13 cellular contexts compared by ENCODE assay signal in the genomic region with DNA sequence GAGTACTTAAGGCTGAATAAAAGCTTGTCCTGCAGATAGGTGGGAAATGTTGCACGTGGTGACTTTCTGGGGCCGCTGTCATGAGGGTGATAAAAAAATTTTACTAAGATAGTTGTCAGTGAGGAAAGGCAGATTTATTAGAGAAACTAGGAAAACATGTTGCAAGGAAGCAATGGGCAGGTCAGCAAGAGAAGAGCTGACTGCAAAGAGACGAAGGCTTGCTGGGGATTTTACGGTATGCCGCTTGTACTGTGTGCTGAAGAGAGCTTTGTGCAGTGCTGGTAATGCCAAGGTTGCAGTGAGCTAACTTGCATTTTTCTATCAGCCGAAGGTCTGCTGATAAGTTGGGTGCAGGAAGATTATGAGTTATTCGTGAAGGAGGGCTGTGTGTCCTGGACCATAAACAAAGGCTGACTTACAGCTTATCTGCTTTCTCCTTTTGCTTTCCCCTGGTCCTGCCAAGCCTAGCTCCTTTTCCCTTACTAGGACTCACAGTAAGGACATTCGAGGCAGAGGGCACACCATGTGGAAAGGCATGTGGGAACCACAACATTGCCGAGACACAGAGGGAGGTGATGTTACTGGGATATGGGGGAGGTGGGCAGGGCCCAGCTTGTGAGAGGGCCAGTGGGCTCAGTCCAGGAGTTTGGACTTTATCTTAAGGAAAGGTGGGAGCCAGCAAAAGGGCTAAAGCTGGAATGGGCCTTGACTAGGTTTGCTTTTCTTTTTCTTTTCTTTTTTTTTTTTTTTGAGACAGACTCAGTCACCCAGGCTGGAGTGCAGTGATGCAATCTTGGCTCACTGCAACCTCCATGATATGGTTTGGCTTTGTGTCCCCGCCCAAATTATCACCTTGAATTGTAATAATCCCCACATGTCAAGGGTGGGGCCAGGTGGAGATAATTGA.
"Had no signal": no experiment of that assay in that cellular context is flagged by ENCODE, and none has a peak within 500 bp of the region (broad histone marks: within the 10 kb centered on the region; RNA-seq: fewer than 3 reads in every experiment).

No MANE protein-coding gene starts in this region.

- H3K4me3 ChIP-seq: gastroesophageal sphincter, heart right ventricle, tibial artery had no signal

- H3K27me3 ChIP-seq: gastroesophageal sphincter, heart right ventricle, tibial artery had no signal

- H3K4me1 ChIP-seq: gastroesophageal sphincter, heart right ventricle, tibial artery had no signal

- H3K27ac ChIP-seq: gastroesophageal sphincter, heart right ventricle, tibial artery had no signal

- H3K9me3 Mint-ChIP-seq: activated naive CD4-positive, alpha-beta T cell treated with anti-CD3 and anti-CD28 coated beads for 36 hours; stimulated activated effector memory CD8-positive, alpha-beta T cell treated with anti-CD3 and anti-CD28 coated beads, Interleukin-12 subunit alpha, Interleukin-12 subunit beta, amount 100 ng/mL, for 72 hours had no signal

- DNase-seq: activated CD4-positive, alpha-beta T cell treated with anti-CD3 and anti-CD28 coated beads, Interleukin-2, amount 50 U/mL, for 4 hours; activated naive CD4-positive, alpha-beta T cell treated with anti-CD3 and anti-CD28 coated beads for 36 hours; activated T-cell treated with anti-CD3 and anti-CD28 coated beads, Interleukin-2, amount 50 U/mL, for 1 hour; dermis blood vessel endothelial cell; heart right ventricle; islet precursor cell; midbrain; naive B cell; tibial artery had no signal

- H3K36me3 Mint-ChIP-seq: naive B cell; stimulated activated effector memory CD8-positive, alpha-beta T cell treated with anti-CD3 and anti-CD28 coated beads, Interleukin-12 subunit alpha, Interleukin-12 subunit beta, amount 100 ng/mL, for 72 hours had no signal

- FAIRE-seq: urothelium cell line had no signal

- H3K4me3 Mint-ChIP-seq: activated naive CD4-positive, alpha-beta T cell treated with anti-CD3 and anti-CD28 coated beads for 36 hours; naive B cell; stimulated activated effector memory CD8-positive, alpha-beta T cell treated with anti-CD3 and anti-CD28 coated beads, Interleukin-12 subunit alpha, Interleukin-12 subunit beta, amount 100 ng/mL, for 72 hours had no signal

- H3K27ac Mint-ChIP-seq: activated naive CD4-positive, alpha-beta T cell treated with anti-CD3 and anti-CD28 coated beads for 36 hours; activated T-helper 2 cell treated with anti-CD3 and anti-CD28 coated beads, Interferon-gamma antibody, Interleukin-2, Interleukin-4, amounts not matched to agents 10 μg/mL and 5 μg/mL and 100 μg/mL, durations not matched to agents 14 hours and 24 hours and 36 hours; stimulated activated effector memory CD8-positive, alpha-beta T cell treated with anti-CD3 and anti-CD28 coated beads, Interleukin-12 subunit alpha, Interleukin-12 subunit beta, amount 100 ng/mL, for 72 hours had no signal

- H3K9me3 ChIP-seq: gastroesophageal sphincter, heart right ventricle, tibial artery had no signal

- H3K27me3 Mint-ChIP-seq: naive B cell had no signal

- H3K36me3 ChIP-seq: gastroesophageal sphincter, heart right ventricle, tibial artery had no signal
